In the genomic region with DNA sequence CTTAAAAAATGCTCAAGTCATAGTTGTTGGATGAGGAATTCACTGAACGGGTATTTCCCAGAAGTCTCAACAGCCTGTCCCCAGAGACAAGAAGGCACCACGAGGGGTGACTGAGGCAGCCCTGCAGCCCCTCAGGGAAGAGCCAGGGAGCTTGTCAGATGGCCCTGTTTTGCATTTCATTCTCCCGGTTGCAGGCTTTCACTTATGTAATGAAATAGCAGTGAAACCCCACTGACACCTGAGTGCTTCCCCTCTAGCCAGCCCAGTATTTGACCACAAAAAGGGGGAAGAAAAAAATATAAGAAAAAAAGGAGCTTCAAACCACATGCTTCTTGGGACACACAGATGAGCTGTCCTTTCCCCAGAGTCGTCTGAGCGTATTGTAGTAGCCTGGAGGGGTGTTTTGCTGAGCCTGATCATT, we compare ENCODE assay signal across 12 cellular contexts.
DNase-seq lines count a peak whose midpoint lies in the region; ATAC-seq lines count a peak whose summit lies in the region.
"Had no signal": no experiment of that assay in that cellular context is flagged by ENCODE, and none has a peak within 500 bp of the region (broad histone marks: within the 10 kb centered on the region; RNA-seq: fewer than 3 reads in every experiment).

No MANE protein-coding gene starts in this region.

- DNase-seq in germinal center (ENCODE audit: low spot score) (peak; percentile 65), kidney glomerular epithelial cell (lab: John Stamatoyannopoulos, UW) (no peak), SW480 (ENCODE audit: low spot score) (no peak), D341Med (ENCODE audit: low spot score) (no peak), NCI-H510A (lab: John Stamatoyannopoulos, UW) (no peak)
- DNase-seq: activated gamma-delta T cell treated with Interleukin-2 at 50 U/mL for 16 hours, dermis blood vessel endothelial cell, DMS53, NCI-H2029 treated with DMSO at 0.1 percent for 48 hours had no signal

- ATAC-seq in GM18907 (IDR thresholded peaks at IDR 0.05; ENCODE audit: unreplicated experiment) = peak; percentile 74
- peak; percentile 73 for ATAC-seq in GM21786 (IDR thresholded peaks at IDR 0.05; ENCODE audit: unreplicated experiment)
- peak; percentile 72 for ATAC-seq in HG03442 (IDR thresholded peaks at IDR 0.05; ENCODE audit: unreplicated experiment)
